In the genomic region with DNA sequence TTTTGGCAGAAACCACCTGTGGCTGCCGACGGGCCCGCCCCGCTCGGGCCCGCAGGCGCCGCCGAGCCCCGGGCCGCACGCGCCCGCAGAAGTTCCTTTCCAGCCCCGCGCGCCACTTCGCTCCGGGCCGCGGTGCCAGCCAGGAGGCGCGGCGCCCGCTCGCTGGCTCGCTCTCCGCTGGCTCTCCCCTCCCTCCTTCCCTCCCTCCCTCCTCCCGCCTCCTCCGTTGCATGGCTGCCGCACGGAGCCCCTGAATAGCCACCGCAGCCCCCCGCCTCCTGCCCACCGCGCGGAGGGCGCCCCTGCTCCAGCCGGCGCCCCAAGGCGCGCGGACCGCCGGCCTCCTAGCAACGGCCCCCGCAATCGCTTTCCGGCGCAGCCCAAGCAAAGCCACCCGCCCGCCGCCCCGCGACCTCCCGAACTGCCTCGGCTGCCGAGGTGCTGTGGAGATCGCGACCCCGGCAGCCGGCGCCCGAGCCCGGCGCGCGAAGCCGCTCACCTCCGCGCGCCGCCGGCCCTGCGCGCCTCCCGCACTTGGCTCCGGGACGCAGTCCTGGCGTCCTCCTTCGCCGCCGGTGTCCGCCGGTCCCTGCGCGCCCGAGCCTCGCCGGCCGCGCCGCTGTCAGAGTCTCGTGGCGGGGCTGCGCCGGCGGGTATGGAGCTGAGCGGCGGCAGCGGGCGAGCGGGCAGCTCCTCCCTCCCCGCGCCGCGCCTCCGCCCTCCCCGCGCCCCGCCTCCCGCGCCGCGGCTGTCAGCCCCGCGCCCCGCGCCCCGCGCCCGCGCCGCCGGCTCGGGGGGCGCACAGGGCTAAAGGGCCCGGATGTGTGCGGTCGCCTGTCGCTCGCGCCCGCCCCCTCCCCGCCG, we compare ENCODE assay signal across 9 cellular contexts. TPM values are rescaled to one million over a fixed set of nuclear protein-coding genes. Genes with fewer than 3 reads are reported as not detected.
A peak's percentile ranks its signal among the peaks of the same experiment; 100 is the strongest.
DNase-seq lines count a peak whose midpoint lies in the region; ATAC-seq, FAIRE-seq and TF ChIP-seq lines count a peak whose summit lies in the region.
"Had no signal": no experiment of that assay in that cellular context is flagged by ENCODE, and none has a peak within 500 bp of the region (broad histone marks: within the 10 kb centered on the region; RNA-seq: fewer than 3 reads in every experiment).

TSS of gene ZBTB7C (minus strand) at position 657 of the 864 bp plus-strand sequence.

- no peak for TF ChIP-seq RAD21 in A549 (conservative IDR thresholded peaks at IDR 0.05 in 1 of 2, IDR thresholded peaks at IDR 0.05 in 1 of 2)

- no peak for TF ChIP-seq EP300 in A549 (IDR thresholded peaks at IDR 0.05)

- no peak within 1 kb of the TSS for H3K27ac Mint-ChIP-seq in activated naive CD8-positive, alpha-beta T cell

- 0% methylated on average over 6 of the region's 136 CpGs for WGBS in A549 (ENCODE audit: missing lambda C conversion rate)

- peak within 1 kb of the TSS; percentile 85 for H3K4me3 Mint-ChIP-seq in activated naive CD8-positive, alpha-beta T cell

- H3K4me2 ChIP-seq in A549 = peak within 1 kb of the TSS; percentile 91

- CTCF ChIA-PET in A549 (lab: Yijun Ruan, JAX) = no interaction called here

- intact Hi-C loops in posterior vena cava (cut with DNase I) = loop anchor here in 1 of 2 donors (2.0 kb wide), 1 partner anchor 58 kb away; no protein-coding TSS in a partner anchor

- no peak for TF ChIP-seq POLR2A in A549 (IDR thresholded peaks at IDR 0.05; ENCODE audit: low read length)

- no peaks in the 10 kb centered on the region for H3K36me3 ChIP-seq in right atrium auricular region

- peak; percentile 6 to 57; a peak in 4 of 6 replicates for ATAC-seq in A549
- no peak for ATAC-seq in HG02588 (IDR thresholded peaks at IDR 0.05; ENCODE audit: unreplicated experiment)

- H3K4me1 ChIP-seq in A549 (peaks cover 12% of the 10 kb centered on the region), right atrium auricular region (peaks cover 0 to 16% of the 10 kb centered on the region in 2 donors)

- H3K9me3 ChIP-seq in A549 (no peaks in the 10 kb centered on the region), right atrium auricular region (no peaks in the 10 kb centered on the region)

- peaks cover 56% of the 10 kb centered on the region for H3K27me3 Mint-ChIP-seq in activated naive CD8-positive, alpha-beta T cell

- H3K27me3 ChIP-seq in right atrium auricular region = no peaks in the 10 kb centered on the region

- H3K9me3 Mint-ChIP-seq in activated naive CD8-positive, alpha-beta T cell (ENCODE audit: low read depth) = no peaks in the 10 kb centered on the region

- H3K4me1 Mint-ChIP-seq in activated naive CD8-positive, alpha-beta T cell (ENCODE audit: low read depth) = peaks cover 13% of the 10 kb centered on the region

- peak within 1 kb of the TSS in 1 of 2 experiments; percentile 60; a peak in 4 of 6 replicates for H3K27ac ChIP-seq in A549
- H3K27ac ChIP-seq in right atrium auricular region = peak within 1 kb of the TSS; percentile 83 to 86
- H3K27ac ChIP-seq: epithelial cell of prostate had no signal

- FAIRE-seq in A549 (lab: Jason Lieb, UNC) = no peak

- DNase-seq in A549 (ENCODE audit: low read depth in 1 of 2, low spot score in 1 of 2) (no peak), GM12864 (ENCODE audit: low read depth) (no peak), NCI-H146 (lab: John Stamatoyannopoulos, UW) (peak; percentile 77), right atrium auricular region (ENCODE audit: low spot score) (no peak), posterior vena cava (ENCODE audit: low spot score) (no peak), NK-92 (lab: John Stamatoyannopoulos, UW; ENCODE audit: unreplicated experiment) (no peak)

- H3K4me3 ChIP-seq in A549 = peak within 1 kb of the TSS; percentile 78
- peak within 1 kb of the TSS; percentile 66 for H3K4me3 ChIP-seq in GM12864 (ENCODE audit: low read depth, low read length)
- H3K4me3 ChIP-seq in right atrium auricular region = peak within 1 kb of the TSS; percentile 72 to 79

- POLR2A ChIA-PET in A549 (lab: Yijun Ruan, JAX) = no interaction called here

- no peak for TF ChIP-seq CTCF in A549 (IDR thresholded peaks at IDR 0.05)
- TF ChIP-seq CTCF in GM12864 (IDR thresholded peaks at IDR 0.05; ENCODE audit: low read depth, low read length, missing control alignments) = no peak
- TF ChIP-seq CTCF in right atrium auricular region (IDR thresholded peaks at IDR 0.05) = peak in 1 of 2 donors; percentile 9

- no peaks in the 10 kb centered on the region for H3K36me3 Mint-ChIP-seq in activated naive CD8-positive, alpha-beta T cell

TF ChIP-seq in A549, 52 proteins besides CTCF, POLR2A, EP300 and RAD21:
- no peak for TF ChIP-seq FOSB (CRISPR knock-in tag; IDR thresholded peaks at IDR 0.05)
- no peak for TF ChIP-seq HOXB13 (CRISPR knock-in tag; IDR thresholded peaks at IDR 0.05; ENCODE audit: low read depth)
- no peak for TF ChIP-seq KDM1A (IDR thresholded peaks at IDR 0.05; ENCODE audit: low read depth)
- TF ChIP-seq CBX8 (IDR thresholded peaks at IDR 0.05) = no peak
- no peak for TF ChIP-seq NPAS2 (CRISPR knock-in tag; IDR thresholded peaks at IDR 0.05; ENCODE audit: borderline replicate concordance)
- TF ChIP-seq, protein P1, sequence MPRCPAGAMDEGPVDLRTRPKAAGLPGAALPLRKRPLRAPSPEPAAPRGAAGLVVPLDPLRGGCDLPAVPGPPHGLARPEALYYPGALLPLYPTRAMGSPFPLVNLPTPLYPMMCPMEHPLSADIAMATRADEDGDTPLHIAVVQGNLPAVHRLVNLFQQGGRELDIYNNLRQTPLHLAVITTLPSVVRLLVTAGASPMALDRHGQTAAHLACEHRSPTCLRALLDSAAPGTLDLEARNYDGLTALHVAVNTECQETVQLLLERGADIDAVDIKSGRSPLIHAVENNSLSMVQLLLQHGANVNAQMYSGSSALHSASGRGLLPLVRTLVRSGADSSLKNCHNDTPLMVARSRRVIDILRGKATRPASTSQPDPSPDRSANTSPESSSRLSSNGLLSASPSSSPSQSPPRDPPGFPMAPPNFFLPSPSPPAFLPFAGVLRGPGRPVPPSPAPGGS (IDR thresholded peaks at IDR 0.05) = no peak
- no peak for TF ChIP-seq CHD2 (IDR thresholded peaks at IDR 0.05; ENCODE audit: low read length, partially characterized antibody)
TF ChIP-seq in A549: peak in this region for 0.

RNA-seq across cellular contexts. Expression of gene ZBTB7C, which starts in this region (rescaled TPM):
- polyA plus RNA-seq in A549 (2011; rRNA removed) = 0.08 and 0.12 TPM in 2 replicates
- polyA plus RNA-seq in A549 (2012; cell fraction: cytosol; rRNA removed) = 0.13 TPM in 1 of 2 replicates, not detected in the other
- 0.02 and 0.04 TPM in 2 replicates for polyA plus RNA-seq in A549 (2012; cell fraction: nucleus; rRNA removed)
- polyA plus RNA-seq in A549 (2017; fragmentation: RNase III; extraction: RNeasy Plus Mini Kit Qiagen cat#74134 plus additional on column Dnase treatment) = 0.04 to 0.24 TPM (median 0.10 TPM) in 3 replicates
- polyA minus RNA-seq in A549 (2011; rRNA and poly(A)+ RNA removed) = 0.05 and 0.08 TPM in 2 replicates
- 1 to 10 TPM; 1.8 to 7.7 TPM for total RNA-seq in right atrium auricular region
- 10 to 100 TPM; 11.0 to 14.8 TPM for total RNA-seq in posterior vena cava

Comparison
In these comparisons a context has a peak if more than half of its experiments do, and no peak if none do; other contexts are left out.
1. Peak in ATAC-seq, H3K4me3 ChIP-seq and H3K4me2 ChIP-seq in A549; RNA of the gene not detected or under 1 TPM.